Comparison of ENCODE assay signal across 9 cellular contexts in the genomic region with DNA sequence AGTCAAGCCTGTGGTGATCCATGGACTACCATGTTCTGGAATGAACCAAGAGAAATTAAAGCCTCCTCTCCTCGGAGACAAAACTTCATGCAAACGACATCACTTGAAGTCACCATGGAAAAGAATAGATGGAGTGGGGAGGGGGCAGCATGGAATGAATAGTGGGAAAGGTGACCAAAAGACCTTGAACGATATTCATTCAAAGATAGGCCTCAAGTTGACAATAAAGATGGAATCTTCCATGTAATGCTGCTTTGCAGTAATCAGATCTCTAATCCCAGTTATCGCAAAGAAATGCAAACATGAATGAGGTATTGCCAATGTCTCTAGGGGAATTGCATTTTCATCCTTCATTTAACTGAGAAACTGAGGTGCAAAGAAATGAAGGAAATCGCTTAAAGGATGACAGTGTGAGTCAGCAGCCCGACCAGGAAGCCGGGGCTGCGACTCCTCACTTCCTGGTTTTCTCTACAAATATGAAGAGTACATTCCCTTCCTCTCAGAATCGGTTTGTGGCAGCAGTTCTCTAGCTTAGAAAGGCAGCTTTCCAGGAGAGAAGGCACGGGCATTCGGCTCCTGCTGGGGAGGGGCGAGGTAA.
DNase-seq lines count a peak whose midpoint lies in the region; ATAC-seq and TF ChIP-seq lines count a peak whose summit lies in the region.
"Had no signal": no experiment of that assay in that cellular context is flagged by ENCODE, and none has a peak within 500 bp of the region (broad histone marks: within the 10 kb centered on the region; RNA-seq: fewer than 3 reads in every experiment).

No MANE protein-coding gene starts in this region.

- intact Hi-C loops in Caco-2 (cut with micrococcal nuclease; ENCODE audit: unreplicated experiment), result loop anchor here (2.0 kb wide), 1 partner anchor 71 kb away; no protein-coding TSS in a partner anchor
- intact Hi-C loops in colonic mucosa (cut with DNase I), result no loop called here

- H3K4me3 ChIP-seq in Caco-2 (ENCODE audit: low read depth, low read length), result peak overlapping the region; percentile 8
- peak overlapping the region; percentile 18 for H3K4me3 ChIP-seq in NB4 (ENCODE audit: low read depth, low read length)
- H3K4me3 ChIP-seq in colonic mucosa, result no peak overlapping the region

- no peaks in the 10 kb centered on the region for H3K9me3 ChIP-seq in Caco-2
- no peaks in the 10 kb centered on the region for H3K9me3 ChIP-seq in colonic mucosa

- no peaks in the 10 kb centered on the region for H3K9me3 Mint-ChIP-seq in Caco-2 (ENCODE audit: unreplicated experiment)
- H3K9me3 Mint-ChIP-seq in naive thymus-derived CD8-positive, alpha-beta T cell, result no peaks in the 10 kb centered on the region

- CTCF ChIA-PET in Caco-2 (lab: Charles Lee), result interaction anchor here (1.2 kb wide), 1 partner anchor 283 kb away, joined by 4 read pairs; no protein-coding TSS in a partner anchor

- POLR2A ChIA-PET in Caco-2 (lab: Charles Lee), result interaction anchor here (1.0 kb wide), 1 partner anchor 10 kb away, joined by 9 read pairs; no protein-coding TSS in a partner anchor
- POLR2A ChIA-PET in naive thymus-derived CD8-positive, alpha-beta T cell (lab: Charles Lee), result interaction anchor here (1.3 to 1.5 kb wide), 2 partner anchors 11 to 96 kb away, joined by 5 read pairs; no protein-coding TSS in a partner anchor

- H3K27ac ChIP-seq in colonic mucosa, result no peak overlapping the region

- DNase-seq in Caco-2, result peak; percentile 36 to 44
- DNase-seq in NB4 (ENCODE audit: low read depth), result peak; percentile 82
- DNase-seq in colonic mucosa, result peak; percentile 47
- DNase-seq in naive thymus-derived CD8-positive, alpha-beta T cell, result no peak
- DNase-seq in KG1 (lab: John Stamatoyannopoulos, UW), result no peak
- no peak for DNase-seq in NCI-H146 (lab: John Stamatoyannopoulos, UW)
- no peak for DNase-seq in stimulated activated CD4-positive, alpha-beta T cell treated with anti-CD3 and anti-CD28 coated beads, Interleukin-4, amount 100 ng/mL, for 1 hour
- DNase-seq: activated CD8-positive, alpha-beta memory T cell treated with anti-CD3 and anti-CD28 coated beads, Interleukin-2, amount 50 U/mL, for 48 hours had no signal

- BruUV-seq in Caco-2 (replicated peaks; lab: Mats Ljungman, UMichigan), result no TSS peak

- TF ChIP-seq CTCF in Caco-2 (IDR thresholded peaks at IDR 0.05; ENCODE audit: insufficient read depth in 1 of 2, low read depth in 1 of 2, low read length in 1 of 2, severe bottlenecking in 1 of 2, unreplicated experiment in 1 of 2) (no peak), NB4 (IDR thresholded peaks at IDR 0.05; ENCODE audit: low read depth, low read length) (no peak), colonic mucosa (IDR thresholded peaks at IDR 0.05) (no peak)

- no peaks in the 10 kb centered on the region for H3K27me3 Mint-ChIP-seq in Caco-2 (ENCODE audit: insufficient read depth, unreplicated experiment)
- no peaks in the 10 kb centered on the region for H3K27me3 Mint-ChIP-seq in naive thymus-derived CD8-positive, alpha-beta T cell

- H3K4me1 ChIP-seq in Caco-2 (peaks cover 26% of the 10 kb centered on the region), colonic mucosa (no peaks in the 10 kb centered on the region)

- no peaks in the 10 kb centered on the region for H3K27me3 ChIP-seq in Caco-2 (replicated peaks; ENCODE audit: control insufficient read depth, insufficient read depth, low read length)
- H3K27me3 ChIP-seq in colonic mucosa, result no peaks in the 10 kb centered on the region

- H3K27ac Mint-ChIP-seq in Caco-2 (ENCODE audit: unreplicated experiment), result peak overlapping the region; percentile 81
- peak overlapping the region in 8 of 10 donors; percentile 2 to 82 (median 20) for H3K27ac Mint-ChIP-seq in naive thymus-derived CD8-positive, alpha-beta T cell

- peaks cover 23% of the 10 kb centered on the region for H3K4me1 Mint-ChIP-seq in Caco-2 (ENCODE audit: low read depth, unreplicated experiment)
- peaks cover 9 to 26% (median 22%) of the 10 kb centered on the region in 4 donors for H3K4me1 Mint-ChIP-seq in naive thymus-derived CD8-positive, alpha-beta T cell

- no peak for TF ChIP-seq POLR2A in NB4 (IDR thresholded peaks at IDR 0.05; ENCODE audit: extremely low read depth, insufficient read length)

- H3K4me3 Mint-ChIP-seq in Caco-2 (ENCODE audit: unreplicated experiment), result peak overlapping the region; percentile 64
- H3K4me3 Mint-ChIP-seq in naive thymus-derived CD8-positive, alpha-beta T cell, result peak overlapping the region in 8 of 10 donors; percentile 12 to 62 (median 44)

- no peak overlapping the region for H3K9ac ChIP-seq in colonic mucosa (ENCODE audit: low read depth in 2 of 2, low read length in 2 of 2)

- no peaks in the 10 kb centered on the region for H3K36me3 ChIP-seq in Caco-2 (ENCODE audit: control insufficient read depth, insufficient read depth, low read length)
- no peaks in the 10 kb centered on the region for H3K36me3 ChIP-seq in colonic mucosa

- no peaks in the 10 kb centered on the region for H3K36me3 Mint-ChIP-seq in Caco-2 (ENCODE audit: insufficient read depth, unreplicated experiment)
- no peaks in the 10 kb centered on the region for H3K36me3 Mint-ChIP-seq in naive thymus-derived CD8-positive, alpha-beta T cell

- no peak for ATAC-seq in naive thymus-derived CD8-positive, alpha-beta T cell
- no peak for ATAC-seq in HG02642 (IDR thresholded peaks at IDR 0.05; ENCODE audit: poor library complexity, unreplicated experiment)

Comparison
In these comparisons a context has a peak if more than half of its experiments do, and no peak if none do; other contexts are left out.
1. DNase-seq: peak in Caco-2 (2 of 2), NB4 (single experiment) and colonic mucosa (single experiment); none in naive thymus-derived CD8-positive, alpha-beta T cell (0 of 10), KG1 (single experiment), NCI-H146 (single experiment) and stimulated activated CD4-positive, alpha-beta T cell treated with anti-CD3 and anti-CD28 coated beads, Interleukin-4, amount 100 ng/mL, for 1 hour (single experiment).